Comparison of ENCODE assay signal across 8 cellular contexts in genomic region chr11:45917286-45917622, GRCh38. TPM values are rescaled to one million over a fixed set of nuclear protein-coding genes. Genes with fewer than 3 reads are reported as not detected.
DNase-seq lines count a peak whose midpoint lies in the region; ATAC-seq and TF ChIP-seq lines count a peak whose summit lies in the region.

No MANE protein-coding gene starts in this region.

- peak overlapping the region; percentile 94 for H3K27ac Mint-ChIP-seq in activated CD8-positive, alpha-beta memory T cell treated with anti-CD3 and anti-CD28 coated beads, Interleukin-2, amount 10 ng/mL, durations not matched to agents 7 days and 5 days
- peak overlapping the region; percentile 95 for H3K27ac Mint-ChIP-seq in T-helper 17 cell

- H4K20me1 ChIP-seq in smooth muscle cell (ENCODE audit: low read depth): no peaks in the 10 kb centered on the region

- H3K9ac ChIP-seq in smooth muscle cell (ENCODE audit: low read depth): peak overlapping the region; percentile 85

- peak overlapping the region; percentile 79 for H3K27ac ChIP-seq in smooth muscle cell (ENCODE audit: low read depth)

- intact Hi-C loops in left cardiac atrium (cut with DNase I): no loop called here

- peak overlapping the region; percentile 80 for H3K4me3 ChIP-seq in smooth muscle cell

- H2AFZ ChIP-seq in smooth muscle cell (ENCODE audit: low read depth): no peak overlapping the region

- 13% methylated on average over 13 of the region's 16 CpGs for WGBS in smooth muscle cell (ENCODE audit: low lambda C conversion rate)

- peaks cover 8% of the 10 kb centered on the region for H3K36me3 Mint-ChIP-seq in activated CD8-positive, alpha-beta memory T cell treated with anti-CD3 and anti-CD28 coated beads, Interleukin-2, amount 10 ng/mL, durations not matched to agents 7 days and 5 days
- peaks cover 4% of the 10 kb centered on the region for H3K36me3 Mint-ChIP-seq in T-helper 17 cell (ENCODE audit: low read depth)

- peaks cover 39% of the 10 kb centered on the region for H3K4me1 Mint-ChIP-seq in activated CD8-positive, alpha-beta memory T cell treated with anti-CD3 and anti-CD28 coated beads, Interleukin-2, amount 10 ng/mL, durations not matched to agents 7 days and 5 days
- H3K4me1 Mint-ChIP-seq in T-helper 17 cell: peaks cover 41% of the 10 kb centered on the region

- ATAC-seq in activated CD8-positive, alpha-beta memory T cell treated with anti-CD3 and anti-CD28 coated beads, Interleukin-2, amount 10 ng/mL, durations not matched to agents 7 days and 5 days: no peak
- peak; percentile 1 for ATAC-seq in T-helper 17 cell
- no peak for ATAC-seq in left cardiac atrium
- no peak for ATAC-seq in HG03025 (IDR thresholded peaks at IDR 0.05; ENCODE audit: low FRiP score, unreplicated experiment)

- peak overlapping the region; percentile 92 for H3K4me3 Mint-ChIP-seq in activated CD8-positive, alpha-beta memory T cell treated with anti-CD3 and anti-CD28 coated beads, Interleukin-2, amount 10 ng/mL, durations not matched to agents 7 days and 5 days
- H3K4me3 Mint-ChIP-seq in T-helper 17 cell: peak overlapping the region; percentile 96

- peaks cover 18% of the 10 kb centered on the region for H3K27me3 ChIP-seq in smooth muscle cell (ENCODE audit: low read depth)

- peak overlapping the region; percentile 95 for H3K4me2 ChIP-seq in smooth muscle cell

- H3K9me3 ChIP-seq in T-helper 17 cell (ENCODE audit: control insufficient read depth, low read length, poor library complexity, severe bottlenecking) (no peaks in the 10 kb centered on the region), smooth muscle cell (replicated peaks; ENCODE audit: low read depth) (no peaks in the 10 kb centered on the region)

- CTCF ChIA-PET in activated CD8-positive, alpha-beta memory T cell treated with anti-CD3 and anti-CD28 coated beads, Interleukin-2, amount 10 ng/mL, durations not matched to agents 7 days and 5 days (lab: Charles Lee): interaction anchor here (1.0 to 1.7 kb wide), 3 partner anchors 12 to 89 kb away, joined by 3 to 11 read pairs (median 11); no protein-coding TSS in a partner anchor

- no peak for TF ChIP-seq CTCF in smooth muscle cell (IDR thresholded peaks at IDR 0.05; ENCODE audit: borderline replicate concordance, insufficient read depth, poor library complexity, severe bottlenecking)

- H3F3A ChIP-seq in smooth muscle cell (ENCODE audit: low read depth): no peaks in the 10 kb centered on the region

- H3K36me3 ChIP-seq in smooth muscle cell (ENCODE audit: low read depth): no peaks in the 10 kb centered on the region

- no peaks in the 10 kb centered on the region for H3K9me3 Mint-ChIP-seq in activated CD8-positive, alpha-beta memory T cell treated with anti-CD3 and anti-CD28 coated beads, Interleukin-2, amount 10 ng/mL, durations not matched to agents 7 days and 5 days (ENCODE audit: low read depth)

- peaks cover 6% of the 10 kb centered on the region for H3K27me3 Mint-ChIP-seq in activated CD8-positive, alpha-beta memory T cell treated with anti-CD3 and anti-CD28 coated beads, Interleukin-2, amount 10 ng/mL, durations not matched to agents 7 days and 5 days
- H3K27me3 Mint-ChIP-seq in T-helper 17 cell: no peaks in the 10 kb centered on the region

- H3K79me2 ChIP-seq in smooth muscle cell (ENCODE audit: low read depth): peaks cover 8% of the 10 kb centered on the region

- H3K4me1 ChIP-seq in smooth muscle cell (ENCODE audit: low read depth): peaks cover 29% of the 10 kb centered on the region

- DNase-seq in activated CD8-positive, alpha-beta memory T cell treated with anti-CD3 and anti-CD28 coated beads, Interleukin-2, amount 10 ng/mL, durations not matched to agents 7 days and 5 days: no peak
- no peak for DNase-seq in activated CD8-positive, alpha-beta memory T cell treated with anti-CD3 and anti-CD28 coated beads, Interleukin-2, amount 50 U/mL, for 4 hours
- DNase-seq in T-helper 17 cell (no peak), left cardiac atrium (peak; percentile 26), smooth muscle cell (lab: John Stamatoyannopoulos, UW; ENCODE audit: unreplicated experiment) (no peak), HK-2 (ENCODE audit: unreplicated experiment) (no peak)
- DNase-seq in stimulated activated CD8-positive, alpha-beta memory T cell treated with anti-CD3 and anti-CD28 coated beads, Interleukin-4, amount 100 ng/mL, for 48 hours: no peak

RNA-seq across cellular contexts. Expression of gene PEX16, which starts 0.4 kb away (rescaled TPM):
- total RNA-seq in activated CD8-positive, alpha-beta memory T cell treated with anti-CD3 and anti-CD28 coated beads, Interleukin-2, amount 10 ng/mL, durations not matched to agents 7 days and 5 days: 10 to 100 TPM; 45.9 to 53.9 TPM
- total RNA-seq in T-helper 17 cell (10 to 100 TPM; 59.1 to 64.2 TPM), left cardiac atrium (10 to 100 TPM; 13.6 to 18.4 TPM), smooth muscle cell (10.5 and 14.9 TPM in 2 replicates)
- polyA plus RNA-seq in smooth muscle cell: 24.4 and 30.2 TPM in 2 replicates

RNA-seq across cellular contexts. Expression of gene LARGE2, which starts 5.2 kb away (rescaled TPM):
- under 1 TPM; 0.54 to 0.64 TPM for total RNA-seq in activated CD8-positive, alpha-beta memory T cell treated with anti-CD3 and anti-CD28 coated beads, Interleukin-2, amount 10 ng/mL, durations not matched to agents 7 days and 5 days
- 1 to 10 TPM; 3.9 to 7.9 TPM for total RNA-seq in T-helper 17 cell
- total RNA-seq in left cardiac atrium: under 1 TPM; 0.32 to 0.50 TPM
- total RNA-seq in smooth muscle cell: 0.40 TPM in 2 replicates
- polyA plus RNA-seq in smooth muscle cell: 0.46 and 2.9 TPM in 2 replicates

RNA-seq across cellular contexts. Expression of gene FREY1, which starts 10.2 kb away (rescaled TPM):
- total RNA-seq in activated CD8-positive, alpha-beta memory T cell treated with anti-CD3 and anti-CD28 coated beads, Interleukin-2, amount 10 ng/mL, durations not matched to agents 7 days and 5 days: 1 to 10 TPM in 1 of 2 experiments, under 1 TPM in 1; 0.93 to 1.5 TPM
- 1 to 10 TPM; 3.1 to 3.2 TPM for total RNA-seq in T-helper 17 cell
- total RNA-seq in left cardiac atrium: under 1 TPM; 0.47 to 0.50 TPM
- 0.22 and 3.6 TPM in 2 replicates for total RNA-seq in smooth muscle cell
- polyA plus RNA-seq in smooth muscle cell: 0.57 TPM in 1 of 2 replicates, not detected in the other

RNA-seq across cellular contexts. Expression of gene MAPK8IP1, which starts 31.8 kb away (rescaled TPM):
- total RNA-seq in activated CD8-positive, alpha-beta memory T cell treated with anti-CD3 and anti-CD28 coated beads, Interleukin-2, amount 10 ng/mL, durations not matched to agents 7 days and 5 days: under 1 TPM; 0.42 to 0.73 TPM
- 10 to 100 TPM in 1 of 2 donors, 1 to 10 TPM in 1; 7.6 to 10.2 TPM for total RNA-seq in T-helper 17 cell
- total RNA-seq in left cardiac atrium: 1 to 10 TPM; 5.0 to 6.9 TPM
- 3.9 and 8.1 TPM in 2 replicates for total RNA-seq in smooth muscle cell
- 4.9 and 5.2 TPM in 2 replicates for polyA plus RNA-seq in smooth muscle cell
